In genomic region chrX:38275615-38276014, GRCh38 we compare ENCODE assay signal across 1 cellular context.
TF ChIP-seq lines count a peak whose summit lies in the region.

No MANE protein-coding gene starts in this region.

TF ChIP-seq in HEK293, 187 proteins besides CTCF, POLR2A, EP300 and RAD21 (continued from another document):
- TF ChIP-seq, protein P1, sequence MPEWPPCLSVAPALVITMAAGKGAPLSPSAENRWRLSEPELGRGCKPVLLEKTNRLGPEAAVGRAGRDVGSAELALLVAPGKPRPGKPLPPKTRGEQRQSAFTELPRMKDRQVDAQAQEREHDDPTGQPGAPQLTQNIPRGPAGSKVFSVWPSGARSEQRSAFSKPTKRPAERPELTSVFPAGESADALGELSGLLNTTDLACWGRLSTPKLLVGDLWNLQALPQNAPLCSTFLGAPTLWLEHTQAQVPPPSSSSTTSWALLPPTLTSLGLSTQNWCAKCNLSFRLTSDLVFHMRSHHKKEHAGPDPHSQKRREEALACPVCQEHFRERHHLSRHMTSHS (tag by site-specific recombination; IDR thresholded peaks at IDR 0.05) = no peak
- TF ChIP-seq ZNF114 (tag by site-specific recombination; IDR thresholded peaks at IDR 0.05) = no peak
